ENCODE assay signal across 17 cellular contexts in the genomic region with DNA sequence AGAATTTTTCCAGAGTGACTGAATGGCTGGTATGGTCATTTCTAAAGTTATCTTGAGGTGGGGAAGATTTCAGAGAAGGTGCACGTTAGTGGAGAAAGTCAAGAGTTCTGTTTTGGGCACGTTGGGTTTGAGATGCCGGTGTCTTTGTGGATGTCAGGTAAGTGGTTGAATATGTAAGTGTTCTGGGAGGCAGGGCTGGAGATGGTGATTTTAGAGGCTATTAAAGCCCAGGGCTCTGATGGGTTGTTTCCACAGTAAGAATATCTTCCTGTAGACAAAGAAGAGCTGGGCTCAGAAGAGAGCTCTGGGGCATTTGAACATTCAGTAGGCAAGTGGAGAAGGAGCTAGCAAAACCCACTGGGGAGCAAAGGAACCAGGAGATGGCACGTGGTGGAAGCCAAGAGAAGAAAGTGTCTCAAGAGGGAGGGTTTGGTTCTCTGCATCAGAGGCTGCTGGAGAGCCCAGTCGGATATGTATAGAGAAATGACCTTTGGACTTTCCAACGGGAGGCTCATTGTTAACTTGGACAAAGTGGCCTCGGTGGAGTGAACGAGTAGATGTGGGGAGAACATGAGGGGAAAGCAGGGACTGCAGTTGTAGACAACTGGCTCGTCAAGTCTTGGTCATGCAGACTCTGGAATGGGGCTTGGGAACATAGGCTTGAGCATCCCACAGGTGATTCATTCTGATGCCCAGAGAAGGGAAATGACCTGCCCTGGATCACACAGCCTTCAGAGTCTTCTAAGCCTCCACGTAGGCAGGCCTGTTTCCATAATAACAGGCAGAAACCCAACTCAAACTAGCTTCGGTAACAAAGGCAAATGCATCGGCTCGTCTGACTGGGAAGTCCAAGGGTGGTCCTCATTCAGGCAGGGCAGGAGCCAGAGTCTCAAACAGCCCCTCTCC.
A peak's percentile ranks its signal among the peaks of the same experiment; 100 is the strongest.
DNase-seq lines count a peak whose midpoint lies in the region; ATAC-seq lines count a peak whose summit lies in the region.
"Had no signal": no experiment of that assay in that cellular context is flagged by ENCODE, and none has a peak within 500 bp of the region (broad histone marks: within the 10 kb centered on the region; RNA-seq: fewer than 3 reads in every experiment).

No MANE protein-coding gene starts in this region.

- DNase-seq in activated CD8-positive, alpha-beta memory T cell treated with anti-CD3 and anti-CD28 coated beads for 24 hours = peak; percentile 42
- DNase-seq in activated CD8-positive, alpha-beta memory T cell treated with anti-CD3 and anti-CD28 coated beads, Interleukin-2, amount 50 U/mL, for 4 hours = no peak
- DNase-seq in DMS53 (lab: John Stamatoyannopoulos, UW) = peak; percentile 93
- peak; percentile 24 for DNase-seq in ecto neural progenitor cell (ENCODE audit: low spot score)
- peak; percentile 35 for DNase-seq in posterior vena cava (ENCODE audit: low spot score)
- no peak for DNase-seq in sciatic nerve (ENCODE audit: low spot score)
- no peak for DNase-seq in central memory CD4-positive, alpha-beta T cell
- DNase-seq: activated CD4-positive, alpha-beta T cell treated with anti-CD3 and anti-CD28 coated beads, Interleukin-2, amount 50 U/mL, for 48 hours; amygdala; CD4-positive, alpha-beta T cell; GOT3; mesendoderm; NCI-H187; nephron progenitor cell; retina; stimulated activated naive CD4-positive, alpha-beta T cell treated with Interleukin-2 at 50 U/mL for 16 hours had no signal

- intact Hi-C loops in posterior vena cava (cut with DNase I) = loop anchor here (10.0 kb wide), 3 partner anchors 184 to 474 kb away; no protein-coding TSS in a partner anchor
- intact Hi-C loops in sciatic nerve (cut with DNase I) = loop anchor here (10.0 kb wide), 1 partner anchor 334 kb away; no protein-coding TSS in a partner anchor

- ATAC-seq in GM18519 (IDR thresholded peaks at IDR 0.05; ENCODE audit: low FRiP score, unreplicated experiment) (no peak), sciatic nerve (no peak)

Comparison
In these comparisons a context has a peak if more than half of its experiments do, and no peak if none do; other contexts are left out.
1. DNase-seq: peak in activated CD8-positive, alpha-beta memory T cell treated with anti-CD3 and anti-CD28 coated beads for 24 hours (single experiment), DMS53 (single experiment), ecto neural progenitor cell (single experiment) and posterior vena cava (single experiment); none in activated CD8-positive, alpha-beta memory T cell treated with anti-CD3 and anti-CD28 coated beads, Interleukin-2, amount 50 U/mL, for 4 hours (single experiment), sciatic nerve (single experiment) and central memory CD4-positive, alpha-beta T cell (single experiment).